ENCODE assay signal across 11 cellular contexts in the genomic region with DNA sequence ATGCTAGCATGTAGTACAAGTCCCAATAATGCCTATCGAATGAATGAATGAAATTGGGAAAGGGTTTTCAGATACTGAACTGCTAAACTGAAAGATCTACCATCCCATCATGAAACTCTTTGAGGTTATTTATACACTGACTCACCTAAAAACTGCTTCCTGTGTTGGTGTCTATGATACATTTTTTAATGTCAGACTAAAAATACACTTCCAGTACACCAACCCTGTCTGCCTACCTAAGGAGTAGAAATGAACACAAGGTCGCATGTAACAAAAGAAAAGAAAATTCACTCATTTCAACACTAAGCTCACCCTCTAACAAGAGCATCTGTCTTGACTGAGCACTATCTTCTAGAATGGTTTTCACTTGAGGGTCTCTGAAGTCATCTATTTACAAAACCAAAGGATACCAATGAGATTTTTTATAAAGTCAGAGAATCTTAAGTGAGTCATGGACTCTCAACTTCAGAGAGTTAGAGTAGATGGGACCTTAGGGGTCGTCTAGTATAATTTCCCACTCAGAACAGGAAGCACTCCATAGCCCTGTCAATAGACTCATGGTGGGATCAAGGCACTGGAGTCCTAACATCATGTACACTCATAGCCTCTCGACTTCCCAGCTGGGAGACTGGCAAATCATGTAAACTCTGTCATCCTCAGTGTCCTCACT. TPM values are rescaled to one million over a fixed set of nuclear protein-coding genes. Genes with fewer than 3 reads are reported as not detected.
DNase-seq lines count a peak whose midpoint lies in the region; ATAC-seq, FAIRE-seq and TF ChIP-seq lines count a peak whose summit lies in the region.
"Had no signal": no experiment of that assay in that cellular context is flagged by ENCODE, and none has a peak within 500 bp of the region (broad histone marks: within the 10 kb centered on the region; RNA-seq: fewer than 3 reads in every experiment).

No MANE protein-coding gene starts in this region.

- H3F3A ChIP-seq in PC-3 (ENCODE audit: low read length, unreplicated experiment), result no peaks in the 10 kb centered on the region

- no peak overlapping the region for H3K4me3 Mint-ChIP-seq in mesothelial cell of epicardium
- peak overlapping the region in 1 of 10 donors; percentile 7 for H3K4me3 Mint-ChIP-seq in naive thymus-derived CD4-positive, alpha-beta T cell

- peaks cover 36% of the 10 kb centered on the region for H3K4me1 Mint-ChIP-seq in mesothelial cell of epicardium
- peaks cover 0 to 5% (median 0%) of the 10 kb centered on the region in 7 donors for H3K4me1 Mint-ChIP-seq in naive thymus-derived CD4-positive, alpha-beta T cell

- H3K36me3 ChIP-seq in PC-3 (ENCODE audit: low read depth, low read length) (no peaks in the 10 kb centered on the region), SJCRH30 (no peaks in the 10 kb centered on the region)
- H3K36me3 ChIP-seq in naive thymus-derived CD4-positive, alpha-beta T cell (ENCODE audit: control insufficient read depth in 2 of 3, insufficient read depth in 3 of 3, low read length in 3 of 3), result no peaks in the 10 kb centered on the region

- no peaks in the 10 kb centered on the region for H3K79me2 ChIP-seq in PC-3 (ENCODE audit: low read length)

- ATAC-seq in GM18519 (IDR thresholded peaks at IDR 0.05; ENCODE audit: low FRiP score, unreplicated experiment) (peak; percentile 50), HG02571 (IDR thresholded peaks at IDR 0.05; ENCODE audit: unreplicated experiment) (peak; percentile 38), PC-3 (peak; percentile 78)
- ATAC-seq in naive thymus-derived CD4-positive, alpha-beta T cell, result no peak

- DNase-seq in PC-3 (peak; percentile 72), mesothelial cell of epicardium (ENCODE audit: low spot score in 2 of 2, unreplicated experiment in 2 of 2) (no peak), NCI-H446 (lab: John Stamatoyannopoulos, UW) (no peak), SJCRH30 (no peak), D721Med (ENCODE audit: insufficient read length, low spot score) (no peak)
- DNase-seq in naive thymus-derived CD4-positive, alpha-beta T cell, result no peak
- DNase-seq: NCI-H2081 treated with DMSO at 0.1 percent for 48 hours, occipital lobe, T-helper 9 cell had no signal

- H3K27me3 Mint-ChIP-seq in mesothelial cell of epicardium (ENCODE audit: low read depth), result no peaks in the 10 kb centered on the region
- H3K27me3 Mint-ChIP-seq in naive thymus-derived CD4-positive, alpha-beta T cell, result peaks cover 0 to 28% (median 5%) of the 10 kb centered on the region in 5 donors

- CTCF ChIA-PET in PC-3 (lab: Charles Lee), result interaction anchor here (0.7 kb wide), 1 partner anchor 52 kb away, joined by 3 read pairs; no protein-coding TSS in a partner anchor
- CTCF ChIA-PET in naive thymus-derived CD4-positive, alpha-beta T cell (lab: Charles Lee), result no interaction called here

- peaks cover 52% of the 10 kb centered on the region for H3K4me1 ChIP-seq in PC-3 (ENCODE audit: insufficient read depth, low read length)
- H3K4me1 ChIP-seq in naive thymus-derived CD4-positive, alpha-beta T cell (ENCODE audit: control insufficient read depth in 2 of 2, insufficient read depth in 2 of 2, low read length in 2 of 2), result no peaks in the 10 kb centered on the region
- peaks cover 40% of the 10 kb centered on the region for H3K4me1 ChIP-seq in SJCRH30

- H4K20me1 ChIP-seq in PC-3 (ENCODE audit: low read length), result no peaks in the 10 kb centered on the region

- no TSS peak for BruUV-seq in PC-3 (replicated peaks; lab: Mats Ljungman, UMichigan)

- POLR2A ChIA-PET in PC-3 (lab: Charles Lee; ENCODE audit: unreplicated experiment), result interaction anchor here (0.5 kb wide), 1 partner anchor 53 kb away, joined by 8 read pairs; the partner anchor contains the start of gene WLS
- POLR2A ChIA-PET in naive thymus-derived CD4-positive, alpha-beta T cell (lab: Charles Lee), result no interaction called here

- no peaks in the 10 kb centered on the region for H3K9me2 ChIP-seq in PC-3 (replicated peaks; ENCODE audit: low read length)

- no peak for FAIRE-seq in D721Med (lab: Jason Lieb, UNC)

- TF ChIP-seq CTCF in PC-3 (conservative IDR thresholded peaks at IDR 0.05; ENCODE audit: low read depth, low read length), result no peak
- no peak for TF ChIP-seq CTCF in mesothelial cell of epicardium (IDR thresholded peaks at IDR 0.05; ENCODE audit: unreplicated experiment)
- no peak for TF ChIP-seq CTCF in D721Med (IDR thresholded peaks at IDR 0.05; ENCODE audit: insufficient read depth, missing control alignments)

- H3K9me3 ChIP-seq in PC-3 (ENCODE audit: low read length), result no peaks in the 10 kb centered on the region
- H3K9me3 ChIP-seq in naive thymus-derived CD4-positive, alpha-beta T cell (ENCODE audit: control insufficient read depth in 2 of 3, low read length in 3 of 3), result no peaks in the 10 kb centered on the region
- H3K9me3 ChIP-seq in SJCRH30 (replicated peaks), result no peaks in the 10 kb centered on the region

- H3K9ac ChIP-seq in PC-3 (ENCODE audit: low read length), result no peak overlapping the region

- H3K4me3 ChIP-seq in PC-3 (ENCODE audit: low read length) (no peak overlapping the region; the same call in 1 of the 2 replicates), SJCRH30 (no peak overlapping the region)
- H3K4me3 ChIP-seq in naive thymus-derived CD4-positive, alpha-beta T cell (ENCODE audit: low read length), result no peak overlapping the region

- peak overlapping the region; percentile 79 for H3K27ac ChIP-seq in PC-3 (ENCODE audit: low read length)
- no peak overlapping the region for H3K27ac ChIP-seq in naive thymus-derived CD4-positive, alpha-beta T cell (ENCODE audit: low read depth, low read length)
- H3K27ac ChIP-seq in SJCRH30, result no peak overlapping the region

- intact Hi-C loops in PC-3 (cut with micrococcal nuclease), result loop anchor here (2.0 to 5.0 kb wide), 3 partner anchors 20 to 203 kb away; partner anchors contain the start of gene WLS
- intact Hi-C loops in naive thymus-derived CD4-positive, alpha-beta T cell (cut with micrococcal nuclease), result no loop called here

- peak overlapping the region; percentile 19 for H3K27ac Mint-ChIP-seq in mesothelial cell of epicardium
- peak overlapping the region in 1 of 9 donors; percentile 53 for H3K27ac Mint-ChIP-seq in naive thymus-derived CD4-positive, alpha-beta T cell

- H3K9me3 Mint-ChIP-seq in mesothelial cell of epicardium, result no peaks in the 10 kb centered on the region
- peaks cover 0 to 7% (median 2%) of the 10 kb centered on the region in 11 donors for H3K9me3 Mint-ChIP-seq in naive thymus-derived CD4-positive, alpha-beta T cell

- peaks cover 23% of the 10 kb centered on the region for H3K36me3 Mint-ChIP-seq in mesothelial cell of epicardium
- H3K36me3 Mint-ChIP-seq in naive thymus-derived CD4-positive, alpha-beta T cell, result peaks cover 0 to 1% (median 0%) of the 10 kb centered on the region in 5 donors

- peak overlapping the region; percentile 35; the same call in 1 of the 2 replicates for H2AFZ ChIP-seq in PC-3 (ENCODE audit: low read length)

- H3K27me3 ChIP-seq in PC-3 (ENCODE audit: low read length) (no peaks in the 10 kb centered on the region), SJCRH30 (no peaks in the 10 kb centered on the region)
- H3K27me3 ChIP-seq in naive thymus-derived CD4-positive, alpha-beta T cell (ENCODE audit: control insufficient read depth in 2 of 2, insufficient read depth in 2 of 2, low read length in 2 of 2), result no peaks in the 10 kb centered on the region

- H3K4me2 ChIP-seq in PC-3 (ENCODE audit: low read length), result peak overlapping the region; percentile 66

RNA-seq across cellular contexts. Expression of gene WLS, which starts 53.4 kb away (rescaled TPM):
- total RNA-seq in PC-3 (2014; rRNA removed) (15.3 and 19.1 TPM in 2 replicates), mesothelial cell of epicardium (203 to 225 TPM (median 217 TPM) in 3 replicates)
- 10 to 100 TPM in 1 of 5 experiments, under 1 TPM in 2, not detected in 2; 0.50 to 12.2 (median 0.62) TPM for total RNA-seq in naive thymus-derived CD4-positive, alpha-beta T cell
- not detected for polyA plus RNA-seq in naive thymus-derived CD4-positive, alpha-beta T cell
- 38.1 and 43.2 TPM in 2 replicates for total RNA-seq in SJCRH30 (2014; rRNA removed; shearing (Covaris generic))
